Comparison of ENCODE assay signal across 1 cellular context in genomic region chr20:62342910-62343309, GRCh38.
TF ChIP-seq lines count a peak whose summit lies in the region.

No MANE protein-coding gene starts in this region.

TF ChIP-seq in GM23338, 12 proteins besides CTCF, POLR2A, EP300 and RAD21:
- TF ChIP-seq STAT1 (IDR thresholded peaks at IDR 0.05; ENCODE audit: unreplicated experiment) (no peak), CREB1 (CRISPR knock-in tag; IDR thresholded peaks at IDR 0.05; ENCODE audit: low read depth) (no peak), JUNB (IDR thresholded peaks at IDR 0.05; ENCODE audit: unreplicated experiment) (no peak), EZH2 (IDR thresholded peaks at IDR 0.05; ENCODE audit: low read depth, unreplicated experiment) (no peak), NANOG (IDR thresholded peaks at IDR 0.05; ENCODE audit: borderline replicate concordance) (no peak), REST (IDR thresholded peaks at IDR 0.05; ENCODE audit: unreplicated experiment) (no peak), POLR2AphosphoS5 (IDR thresholded peaks at IDR 0.05; ENCODE audit: low read depth) (no peak), ZNF114 (CRISPR knock-in tag; IDR thresholded peaks at IDR 0.05) (no peak), EZH2phosphoT487 (IDR thresholded peaks at IDR 0.05; ENCODE audit: unreplicated experiment) (no peak), ZNF331 (CRISPR knock-in tag; IDR thresholded peaks at IDR 0.05; ENCODE audit: low read depth) (no peak)
- TF ChIP-seq, protein P1, sequence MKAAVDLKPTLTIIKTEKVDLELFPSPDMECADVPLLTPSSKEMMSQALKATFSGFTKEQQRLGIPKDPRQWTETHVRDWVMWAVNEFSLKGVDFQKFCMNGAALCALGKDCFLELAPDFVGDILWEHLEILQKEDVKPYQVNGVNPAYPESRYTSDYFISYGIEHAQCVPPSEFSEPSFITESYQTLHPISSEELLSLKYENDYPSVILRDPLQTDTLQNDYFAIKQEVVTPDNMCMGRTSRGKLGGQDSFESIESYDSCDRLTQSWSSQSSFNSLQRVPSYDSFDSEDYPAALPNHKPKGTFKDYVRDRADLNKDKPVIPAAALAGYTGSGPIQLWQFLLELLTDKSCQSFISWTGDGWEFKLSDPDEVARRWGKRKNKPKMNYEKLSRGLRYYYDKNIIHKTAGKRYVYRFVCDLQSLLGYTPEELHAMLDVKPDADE (IDR thresholded peaks at IDR 0.05), result no peak
- TF ChIP-seq, protein P2, sequence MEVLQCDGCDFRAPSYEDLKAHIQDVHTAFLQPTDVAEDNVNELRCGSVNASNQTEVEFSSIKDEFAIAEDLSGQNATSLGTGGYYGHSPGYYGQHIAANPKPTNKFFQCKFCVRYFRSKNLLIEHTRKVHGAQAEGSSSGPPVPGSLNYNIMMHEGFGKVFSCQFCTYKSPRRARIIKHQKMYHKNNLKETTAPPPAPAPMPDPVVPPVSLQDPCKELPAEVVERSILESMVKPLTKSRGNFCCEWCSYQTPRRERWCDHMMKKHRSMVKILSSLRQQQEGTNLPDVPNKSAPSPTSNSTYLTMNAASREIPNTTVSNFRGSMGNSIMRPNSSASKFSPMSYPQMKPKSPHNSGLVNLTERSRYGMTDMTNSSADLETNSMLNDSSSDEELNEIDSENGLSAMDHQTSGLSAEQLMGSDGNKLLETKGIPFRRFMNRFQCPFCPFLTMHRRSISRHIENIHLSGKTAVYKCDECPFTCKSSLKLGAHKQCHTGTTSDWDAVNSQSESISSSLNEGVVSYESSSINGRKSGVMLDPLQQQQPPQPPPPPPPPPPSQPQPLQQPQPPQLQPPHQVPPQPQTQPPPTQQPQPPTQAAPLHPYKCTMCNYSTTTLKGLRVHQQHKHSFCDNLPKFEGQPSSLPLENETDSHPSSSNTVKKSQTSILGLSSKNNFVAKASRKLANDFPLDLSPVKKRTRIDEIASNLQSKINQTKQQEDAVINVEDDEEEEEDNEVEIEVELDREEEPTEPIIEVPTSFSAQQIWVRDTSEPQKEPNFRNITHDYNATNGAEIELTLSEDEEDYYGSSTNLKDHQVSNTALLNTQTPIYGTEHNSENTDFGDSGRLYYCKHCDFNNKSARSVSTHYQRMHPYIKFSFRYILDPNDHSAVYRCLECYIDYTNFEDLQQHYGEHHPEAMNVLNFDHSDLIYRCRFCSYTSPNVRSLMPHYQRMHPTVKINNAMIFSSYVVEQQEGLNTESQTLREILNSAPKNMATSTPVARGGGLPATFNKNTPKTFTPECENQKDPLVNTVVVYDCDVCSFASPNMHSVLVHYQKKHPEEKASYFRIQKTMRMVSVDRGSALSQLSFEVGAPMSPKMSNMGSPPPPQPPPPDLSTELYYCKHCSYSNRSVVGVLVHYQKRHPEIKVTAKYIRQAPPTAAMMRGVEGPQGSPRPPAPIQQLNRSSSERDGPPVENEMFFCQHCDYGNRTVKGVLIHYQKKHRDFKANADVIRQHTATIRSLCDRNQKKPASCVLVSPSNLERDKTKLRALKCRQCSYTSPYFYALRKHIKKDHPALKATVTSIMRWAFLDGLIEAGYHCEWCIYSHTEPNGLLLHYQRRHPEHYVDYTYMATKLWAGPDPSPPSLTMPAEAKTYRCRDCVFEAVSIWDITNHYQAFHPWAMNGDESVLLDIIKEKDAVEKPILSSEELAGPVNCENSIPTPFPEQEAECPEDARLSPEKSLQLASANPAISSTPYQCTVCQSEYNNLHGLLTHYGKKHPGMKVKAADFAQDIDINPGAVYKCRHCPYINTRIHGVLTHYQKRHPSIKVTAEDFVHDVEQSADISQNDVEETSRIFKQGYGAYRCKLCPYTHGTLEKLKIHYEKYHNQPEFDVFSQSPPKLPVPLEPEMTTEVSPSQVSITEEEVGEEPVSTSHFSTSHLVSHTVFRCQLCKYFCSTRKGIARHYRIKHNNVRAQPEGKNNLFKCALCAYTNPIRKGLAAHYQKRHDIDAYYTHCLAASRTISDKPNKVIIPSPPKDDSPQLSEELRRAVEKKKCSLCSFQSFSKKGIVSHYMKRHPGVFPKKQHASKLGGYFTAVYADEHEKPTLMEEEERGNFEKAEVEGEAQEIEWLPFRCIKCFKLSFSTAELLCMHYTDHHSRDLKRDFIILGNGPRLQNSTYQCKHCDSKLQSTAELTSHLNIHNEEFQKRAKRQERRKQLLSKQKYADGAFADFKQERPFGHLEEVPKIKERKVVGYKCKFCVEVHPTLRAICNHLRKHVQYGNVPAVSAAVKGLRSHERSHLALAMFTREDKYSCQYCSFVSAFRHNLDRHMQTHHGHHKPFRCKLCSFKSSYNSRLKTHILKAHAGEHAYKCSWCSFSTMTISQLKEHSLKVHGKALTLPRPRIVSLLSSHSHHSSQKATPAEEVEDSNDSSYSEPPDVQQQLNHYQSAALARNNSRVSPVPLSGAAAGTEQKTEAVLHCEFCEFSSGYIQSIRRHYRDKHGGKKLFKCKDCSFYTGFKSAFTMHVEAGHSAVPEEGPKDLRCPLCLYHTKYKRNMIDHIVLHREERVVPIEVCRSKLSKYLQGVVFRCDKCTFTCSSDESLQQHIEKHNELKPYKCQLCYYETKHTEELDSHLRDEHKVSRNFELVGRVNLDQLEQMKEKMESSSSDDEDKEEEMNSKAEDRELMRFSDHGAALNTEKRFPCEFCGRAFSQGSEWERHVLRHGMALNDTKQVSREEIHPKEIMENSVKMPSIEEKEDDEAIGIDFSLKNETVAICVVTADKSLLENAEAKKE (CRISPR knock-in tag; IDR thresholded peaks at IDR 0.05), result no peak
TF ChIP-seq in GM23338: peak in this region for 0.
